8 cellular contexts compared by ENCODE assay signal in the genomic region with DNA sequence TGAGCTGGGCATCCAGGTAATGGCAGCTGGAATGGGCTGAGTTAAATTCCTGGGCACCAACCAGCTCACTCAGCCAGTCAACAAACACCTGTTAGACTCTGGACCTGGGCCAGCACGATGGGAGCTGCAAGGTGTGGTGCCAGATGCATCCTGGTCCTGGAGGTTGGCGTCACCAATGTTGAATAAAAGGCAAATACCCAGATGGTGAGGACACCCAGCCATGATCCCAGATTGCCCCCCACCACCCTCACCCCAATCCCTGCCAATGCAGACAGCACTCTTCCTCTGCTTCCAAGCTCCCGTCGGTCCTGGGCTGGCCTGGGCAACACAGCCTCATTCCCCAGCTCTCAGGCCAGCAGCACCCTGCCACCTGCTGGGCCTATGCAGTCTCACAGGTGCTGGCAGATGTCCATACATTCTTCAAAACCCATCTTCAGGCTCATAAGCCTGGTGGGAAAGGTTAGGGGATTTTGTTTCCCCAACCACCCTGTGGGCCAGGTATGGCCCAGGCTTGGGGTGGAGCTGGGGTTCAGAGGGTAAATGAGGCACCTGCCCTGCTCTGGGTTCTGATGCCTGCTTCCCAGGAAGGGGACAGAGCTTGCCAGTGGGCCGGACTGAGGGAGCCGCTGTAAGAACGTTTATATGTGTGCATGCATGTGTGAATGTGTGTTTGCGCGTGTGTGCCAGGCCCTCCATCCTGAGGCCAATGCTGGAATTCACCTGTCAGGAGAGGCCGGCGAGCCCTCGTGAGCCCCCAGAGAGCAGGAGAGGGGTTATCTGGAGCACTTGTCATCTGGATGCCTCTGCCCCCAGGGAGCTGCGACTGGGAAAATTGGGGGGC. TPM values are rescaled to one million over a fixed set of nuclear protein-coding genes. Genes with fewer than 3 reads are reported as not detected.
DNase-seq lines count a peak whose midpoint lies in the region; ATAC-seq and TF ChIP-seq lines count a peak whose summit lies in the region.

No MANE protein-coding gene starts in this region.

- ATAC-seq in GM21526 (IDR thresholded peaks at IDR 0.05; ENCODE audit: low FRiP score, unreplicated experiment) (no peak), GM18907 (IDR thresholded peaks at IDR 0.05; ENCODE audit: unreplicated experiment) (no peak)

- H3K27me3 ChIP-seq in neural cell (ENCODE audit: insufficient read depth, low read depth, low read length), result peaks cover 25% of the 10 kb centered on the region

- H3K79me2 ChIP-seq in neural cell (replicated peaks; ENCODE audit: insufficient read depth, low read length), result no peaks in the 10 kb centered on the region

- TF ChIP-seq CTCF in AG09319 (IDR thresholded peaks at IDR 0.05; ENCODE audit: low read depth, low read length), result peak; percentile 38
- peak; percentile 53 for TF ChIP-seq CTCF in GM13976 (IDR thresholded peaks at IDR 0.05; ENCODE audit: borderline replicate concordance, control extremely low read depth, extremely low read depth, insufficient read depth, missing control alignments)
- TF ChIP-seq CTCF in cardiac fibroblast (IDR thresholded peaks at IDR 0.05; ENCODE audit: low read depth, low read length), result peak; percentile 65
- peak; percentile 33 for TF ChIP-seq CTCF in neural cell (IDR thresholded peaks at IDR 0.05; ENCODE audit: poor library complexity, severe bottlenecking)

- H3K9me2 ChIP-seq in neural cell (ENCODE audit: insufficient read depth, low read length), result no peaks in the 10 kb centered on the region

- H3K36me3 ChIP-seq in neural cell (ENCODE audit: insufficient read depth, low read length), result no peaks in the 10 kb centered on the region

- no peaks in the 10 kb centered on the region for H3K9me3 ChIP-seq in neural cell (ENCODE audit: low read length)

- TF ChIP-seq RAD21 in neural cell (conservative IDR thresholded peaks at IDR 0.05), result no peak

- H3F3A ChIP-seq in neural cell (ENCODE audit: insufficient read depth, low read length, poor library complexity, severe bottlenecking), result no peaks in the 10 kb centered on the region

- H3K27ac ChIP-seq in neural cell (ENCODE audit: low read length), result no peak overlapping the region

- no peak overlapping the region for H2AFZ ChIP-seq in neural cell (ENCODE audit: low read depth, low read length)

- no peak overlapping the region for H3K9ac ChIP-seq in neural cell (ENCODE audit: low read length)

- in situ Hi-C loops in GM13976 (cut with MboI; ENCODE audit: low sequenced_read_pairs, unreplicated experiment), result loop anchor here (25.0 kb wide), 1 partner anchor 553 kb away; no protein-coding TSS in a partner anchor

- no peaks in the 10 kb centered on the region for H4K20me1 ChIP-seq in neural cell (ENCODE audit: insufficient read depth)

- no peak overlapping the region for H3K4me2 ChIP-seq in neural cell (ENCODE audit: low read length)

- TF ChIP-seq EP300 in neural cell (conservative IDR thresholded peaks at IDR 0.05; ENCODE audit: poor library complexity, severe bottlenecking), result no peak

- DNase-seq in AG09319 (ENCODE audit: extremely low read depth, low read depth) (no peak), GM13976 (ENCODE audit: low spot score) (peak; percentile 67), NCI-H446 treated with DMSO at 0.1 percent for 48 hours (lab: John Stamatoyannopoulos, UW) (peak; percentile 18), cardiac fibroblast (ENCODE audit: low read depth in 2 of 2) (peak; percentile 65 to 72)
- no peak for DNase-seq in stimulated activated naive CD4-positive, alpha-beta T cell treated with Interleukin-2 at 50 U/mL for 16 hours (lab: John Stamatoyannopoulos, UW)

- H3K4me3 ChIP-seq in cardiac fibroblast (replicated peaks in 1 of 2; ENCODE audit: low read depth in 2 of 2, low read length in 2 of 2) (no peak overlapping the region), neural cell (ENCODE audit: low read length) (no peak overlapping the region)

TF ChIP-seq in neural cell, 6 proteins besides CTCF, POLR2A, EP300 and RAD21:
- TF ChIP-seq TAF1 (IDR thresholded peaks at IDR 0.05; ENCODE audit: low read depth), result no peak
- no peak for TF ChIP-seq EZH2 (IDR thresholded peaks at IDR 0.05; ENCODE audit: borderline replicate concordance, insufficient read depth, low read length, poor library complexity, severe bottlenecking)
- TF ChIP-seq MXI1 (conservative IDR thresholded peaks at IDR 0.05; ENCODE audit: poor library complexity, severe bottlenecking), result no peak
- TF ChIP-seq, protein P1, sequence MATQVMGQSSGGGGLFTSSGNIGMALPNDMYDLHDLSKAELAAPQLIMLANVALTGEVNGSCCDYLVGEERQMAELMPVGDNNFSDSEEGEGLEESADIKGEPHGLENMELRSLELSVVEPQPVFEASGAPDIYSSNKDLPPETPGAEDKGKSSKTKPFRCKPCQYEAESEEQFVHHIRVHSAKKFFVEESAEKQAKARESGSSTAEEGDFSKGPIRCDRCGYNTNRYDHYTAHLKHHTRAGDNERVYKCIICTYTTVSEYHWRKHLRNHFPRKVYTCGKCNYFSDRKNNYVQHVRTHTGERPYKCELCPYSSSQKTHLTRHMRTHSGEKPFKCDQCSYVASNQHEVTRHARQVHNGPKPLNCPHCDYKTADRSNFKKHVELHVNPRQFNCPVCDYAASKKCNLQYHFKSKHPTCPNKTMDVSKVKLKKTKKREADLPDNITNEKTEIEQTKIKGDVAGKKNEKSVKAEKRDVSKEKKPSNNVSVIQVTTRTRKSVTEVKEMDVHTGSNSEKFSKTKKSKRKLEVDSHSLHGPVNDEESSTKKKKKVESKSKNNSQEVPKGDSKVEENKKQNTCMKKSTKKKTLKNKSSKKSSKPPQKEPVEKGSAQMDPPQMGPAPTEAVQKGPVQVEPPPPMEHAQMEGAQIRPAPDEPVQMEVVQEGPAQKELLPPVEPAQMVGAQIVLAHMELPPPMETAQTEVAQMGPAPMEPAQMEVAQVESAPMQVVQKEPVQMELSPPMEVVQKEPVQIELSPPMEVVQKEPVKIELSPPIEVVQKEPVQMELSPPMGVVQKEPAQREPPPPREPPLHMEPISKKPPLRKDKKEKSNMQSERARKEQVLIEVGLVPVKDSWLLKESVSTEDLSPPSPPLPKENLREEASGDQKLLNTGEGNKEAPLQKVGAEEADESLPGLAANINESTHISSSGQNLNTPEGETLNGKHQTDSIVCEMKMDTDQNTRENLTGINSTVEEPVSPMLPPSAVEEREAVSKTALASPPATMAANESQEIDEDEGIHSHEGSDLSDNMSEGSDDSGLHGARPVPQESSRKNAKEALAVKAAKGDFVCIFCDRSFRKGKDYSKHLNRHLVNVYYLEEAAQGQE (IDR thresholded peaks at IDR 0.05; ENCODE audit: borderline replicate concordance), result no peak
- TF ChIP-seq SMC3 (conservative IDR thresholded peaks at IDR 0.05; ENCODE audit: poor library complexity), result no peak
- TF ChIP-seq POLR2AphosphoS5 (IDR thresholded peaks at IDR 0.05), result no peak

RNA-seq across cellular contexts. Expression of a gene that starts 58.0 kb away (rescaled TPM):
- 48.0 and 64.0 TPM in 2 replicates for polyA plus RNA-seq in neural cell
- polyA minus RNA-seq in neural cell, result 23.9 and 30.3 TPM in 2 replicates

Comparison
In these comparisons a context has a peak if more than half of its experiments do, and no peak if none do; other contexts are left out.
1. DNase-seq: peak in GM13976 (single experiment), NCI-H446 treated with DMSO at 0.1 percent for 48 hours (single experiment) and cardiac fibroblast (2 of 2); none in AG09319 (single experiment) and stimulated activated naive CD4-positive, alpha-beta T cell treated with Interleukin-2 at 50 U/mL for 16 hours (single experiment).
2. Peak in every context shown above with its lines, with median percentiles within 50 percentile points of each other: CTCF ChIP-seq.